1 cellular context compared by ENCODE assay signal in genomic region chr4:150321113-150321512, GRCh38.
TF ChIP-seq lines count a peak whose summit lies in the region.

No MANE protein-coding gene starts in this region.

TF ChIP-seq in K562, 482 proteins besides CTCF, POLR2A, EP300 and RAD21 (continued from another document and continues in another):
- TF ChIP-seq ZBTB34 (CRISPR knock-in tag; IDR thresholded peaks at IDR 0.05) (peak; percentile 71), ARHGAP35 (IDR thresholded peaks at IDR 0.05; ENCODE audit: partially characterized antibody) (no peak), EGR1 (conservative IDR thresholded peaks at IDR 0.05) (no peak; the same call in 1 of the 2 replicates), ZNF77 (CRISPR knock-in tag; IDR thresholded peaks at IDR 0.05) (no peak), ZBTB49 (CRISPR knock-in tag; IDR thresholded peaks at IDR 0.05; ENCODE audit: borderline replicate concordance) (no peak), LEF1 (IDR thresholded peaks at IDR 0.05) (peak; percentile 40; the same call in 1 of the 2 replicates), ZFP1 (CRISPR knock-in tag; IDR thresholded peaks at IDR 0.05) (no peak; the same call in 1 of the 2 replicates), HMGXB4 (CRISPR knock-in tag; IDR thresholded peaks at IDR 0.05) (no peak), NCOA2 (IDR thresholded peaks at IDR 0.05; ENCODE audit: partially characterized antibody in 2 of 2) (no peak), CBX8 (IDR thresholded peaks at IDR 0.05; ENCODE audit: borderline replicate concordance, extremely low read depth, low read depth, low read length, poor library complexity, severe bottlenecking) (no peak), FOS (IDR thresholded peaks at IDR 0.05; ENCODE audit: extremely low read depth, insufficient read length) (no peak), ADNP (tag; IDR thresholded peaks at IDR 0.05) (no peak), SPI1 (IDR thresholded peaks at IDR 0.05; ENCODE audit: borderline replicate concordance, low read depth, low read length) (no peak), RUNX1 (IDR thresholded peaks at IDR 0.05; ENCODE audit: low read depth) (no peak), TEAD2 (tag; IDR thresholded peaks at IDR 0.05) (no peak), ZNF232 (CRISPR knock-in tag; IDR thresholded peaks at IDR 0.05) (no peak; the same call in 1 of the 2 replicates), ZBTB8A (IDR thresholded peaks at IDR 0.05; ENCODE audit: partially characterized antibody) (no peak), NONO (IDR thresholded peaks at IDR 0.05; ENCODE audit: low read depth in 2 of 2, low read length in 1 of 2) (no peak), E2F6 (IDR thresholded peaks at IDR 0.05; ENCODE audit: borderline replicate concordance in 1 of 2, extremely low read depth in 1 of 2, insufficient read depth in 1 of 2, insufficient read length in 1 of 2, low read depth in 1 of 2, low read length in 1 of 2, poor library complexity in 1 of 2, severe bottlenecking in 1 of 2) (peak; percentile 97 to 100), TAF9B (IDR thresholded peaks at IDR 0.05; ENCODE audit: partially characterized antibody) (no peak), MEIS2 (IDR thresholded peaks at IDR 0.05; ENCODE audit: partially characterized antibody) (no peak), MTA1 (IDR thresholded peaks at IDR 0.05; ENCODE audit: borderline replicate concordance) (no peak), SREBF2 (CRISPR knock-in tag; IDR thresholded peaks at IDR 0.05) (no peak), POLR2AphosphoS2 (IDR thresholded peaks at IDR 0.05; ENCODE audit: low read length) (no peak), RBM22 (IDR thresholded peaks at IDR 0.05; ENCODE audit: low read depth, low read length, poor library complexity, severe bottlenecking) (no peak), SNRNP70 (optimal IDR thresholded peaks at IDR 0.05; ENCODE audit: low read depth, low read length) (no peak), ATF2 (CRISPR knock-in tag; IDR thresholded peaks at IDR 0.05) (no peak), NFE2L1 (tag; IDR thresholded peaks at IDR 0.05; ENCODE audit: borderline replicate concordance, low read depth) (no peak), ELK1 (CRISPR knock-in tag; IDR thresholded peaks at IDR 0.05) (no peak), GMEB1 (CRISPR knock-in tag; IDR thresholded peaks at IDR 0.05) (peak; percentile 49; the same call in 1 of the 2 replicates), SLC30A9 (CRISPR knock-in tag; IDR thresholded peaks at IDR 0.05) (no peak), PML (IDR thresholded peaks at IDR 0.05; ENCODE audit: low read length) (no peak), ZNF184 (CRISPR knock-in tag; IDR thresholded peaks at IDR 0.05) (no peak), CBX5 (IDR thresholded peaks at IDR 0.05; ENCODE audit: borderline replicate concordance, low read depth) (no peak), NR2C2 (CRISPR knock-in tag; IDR thresholded peaks at IDR 0.05) (no peak), NR2C2 (tag; IDR thresholded peaks at IDR 0.05) (no peak), SMARCE1 (IDR thresholded peaks at IDR 0.05) (peak; percentile 41; the same call in 1 of the 2 replicates), ZBTB43 (CRISPR knock-in tag; IDR thresholded peaks at IDR 0.05) (no peak), GATA2 (CRISPR knock-in tag; IDR thresholded peaks at IDR 0.05) (no peak), ZNF239 (CRISPR knock-in tag; IDR thresholded peaks at IDR 0.05) (peak; percentile 61), ZNF140 (CRISPR knock-in tag; IDR thresholded peaks at IDR 0.05) (no peak), SP1 (CRISPR knock-in tag; IDR thresholded peaks at IDR 0.05) (no peak), KDM5B (IDR thresholded peaks at IDR 0.05; ENCODE audit: insufficient replicate concordance, low read depth, low read length) (no peak), NFXL1 (CRISPR knock-in tag; IDR thresholded peaks at IDR 0.05) (peak; percentile 79; the same call in 1 of the 2 replicates), SMAD3 (CRISPR knock-in tag; conservative IDR thresholded peaks at IDR 0.05) (peak; percentile 74; the same call in 1 of the 2 replicates), KDM2B (CRISPR knock-in tag; IDR thresholded peaks at IDR 0.05) (no peak), GABPB2 (CRISPR knock-in tag; conservative IDR thresholded peaks at IDR 0.05) (no peak), ZNF592 (IDR thresholded peaks at IDR 0.05) (peak; percentile 97), GTF3C2 (IDR thresholded peaks at IDR 0.05; ENCODE audit: borderline replicate concordance, extremely low read depth, insufficient read length) (no peak)
